8 cellular contexts compared by ENCODE assay signal in the genomic region with DNA sequence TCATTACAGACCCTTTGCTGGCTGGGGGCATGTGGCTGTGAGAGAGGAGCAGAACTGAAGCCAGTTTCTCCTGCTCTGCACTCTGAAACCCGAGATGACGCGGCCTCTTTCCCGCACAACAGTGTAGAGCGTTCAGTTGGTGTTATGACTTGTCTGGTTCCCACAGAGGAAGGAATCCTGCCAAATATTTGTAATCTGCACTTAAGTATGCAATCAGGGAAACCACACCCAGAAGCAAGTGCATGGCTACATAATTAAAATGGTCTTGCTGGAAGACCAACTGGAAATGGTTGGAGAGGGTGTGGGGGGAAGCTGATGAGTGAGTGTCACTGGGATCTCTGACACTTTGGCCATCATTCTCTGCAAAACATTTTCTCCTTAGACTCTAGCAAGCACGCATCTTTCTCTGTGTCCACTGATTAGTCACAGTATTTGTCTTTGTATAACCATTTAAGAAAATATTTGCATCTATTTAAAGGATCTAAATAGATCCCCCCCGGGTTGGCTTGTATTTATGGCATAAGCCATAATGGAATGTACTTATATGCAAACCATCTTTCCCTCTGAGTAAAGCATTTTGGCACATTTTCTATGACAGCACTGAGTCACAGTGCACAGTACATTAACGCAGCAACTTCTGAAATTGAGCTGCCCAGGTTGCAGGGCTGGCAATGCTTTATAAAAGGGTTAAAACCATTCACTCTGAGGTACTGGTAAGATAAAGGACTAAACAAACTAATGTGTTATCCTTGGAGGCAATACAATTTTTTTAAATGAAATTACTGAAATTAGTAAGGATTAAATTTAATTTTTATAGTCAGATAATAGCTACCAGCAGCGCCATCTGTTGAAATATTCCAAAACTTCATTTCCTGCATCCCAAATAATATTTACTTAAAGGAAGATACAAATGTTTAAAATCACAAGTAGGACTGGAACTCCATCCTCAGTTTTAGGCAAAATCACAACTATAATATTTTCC.
DNase-seq lines count a peak whose midpoint lies in the region; ATAC-seq and TF ChIP-seq lines count a peak whose summit lies in the region.

No MANE protein-coding gene starts in this region.

- H3K9me3 ChIP-seq in adipocyte (ENCODE audit: control insufficient read depth, low read length) = no peaks in the 10 kb centered on the region

- DNase-seq in AG10803 (ENCODE audit: low read depth) (peak; percentile 100), LoVo (ENCODE audit: low spot score) (peak; percentile 76), adipocyte (ENCODE audit: low read depth) (peak; percentile 92), kidney epithelial cell (ENCODE audit: low read depth) (peak; percentile 66)
- DNase-seq in stimulated activated CD8-positive, alpha-beta memory T cell treated with anti-CD3 and anti-CD28 coated beads, Interleukin-4, amount 100 ng/mL, for 48 hours = no peak
- no peak for DNase-seq in stimulated activated naive CD4-positive, alpha-beta T cell (lab: John Stamatoyannopoulos, UW)

- H3K27me3 ChIP-seq in adipocyte (replicated peaks; ENCODE audit: control insufficient read depth, insufficient read depth, low read length) (no peaks in the 10 kb centered on the region), kidney epithelial cell (ENCODE audit: control insufficient read depth, insufficient read depth, low read length) (no peaks in the 10 kb centered on the region)

- H3K9ac ChIP-seq in adipocyte (ENCODE audit: low read length) = no peak overlapping the region

- H3K4me3 ChIP-seq in AG10803 (ENCODE audit: low read length) (0 out of 2 replicates have a peak overlapping the region, but pooled peaks have one; percentile 6), adipocyte (ENCODE audit: low read length) (no peak overlapping the region), kidney epithelial cell (ENCODE audit: low read depth, low read length) (no peak overlapping the region)

- TF ChIP-seq CTCF in AG10803 (conservative IDR thresholded peaks at IDR 0.05; ENCODE audit: low read length) = peak; percentile 50
- TF ChIP-seq CTCF in kidney epithelial cell (IDR thresholded peaks at IDR 0.05; ENCODE audit: insufficient read depth, low read length, poor library complexity, severe bottlenecking) = peak; percentile 29

- ATAC-seq in GM18907 (IDR thresholded peaks at IDR 0.05; ENCODE audit: unreplicated experiment) (no peak), HG02759 (IDR thresholded peaks at IDR 0.05; ENCODE audit: unreplicated experiment) (no peak)

- H3K36me3 ChIP-seq in adipocyte (ENCODE audit: control insufficient read depth, insufficient read depth, low read length, severe bottlenecking) (no peaks in the 10 kb centered on the region), kidney epithelial cell (ENCODE audit: control insufficient read depth, insufficient read depth, low read length) (no peaks in the 10 kb centered on the region)

- H3K4me1 ChIP-seq in adipocyte (ENCODE audit: control insufficient read depth, insufficient read depth, low read length) = peaks cover 22% of the 10 kb centered on the region

Comparison
In these comparisons a context has a peak if more than half of its experiments do, and no peak if none do; other contexts are left out.
1. DNase-seq: peak in AG10803 (single experiment), LoVo (single experiment), adipocyte (single experiment) and kidney epithelial cell (single experiment); none in stimulated activated CD8-positive, alpha-beta memory T cell treated with anti-CD3 and anti-CD28 coated beads, Interleukin-4, amount 100 ng/mL, for 48 hours (single experiment) and stimulated activated naive CD4-positive, alpha-beta T cell (0 of 6).